Comparison of ENCODE assay signal across 9 cellular contexts in the genomic region with DNA sequence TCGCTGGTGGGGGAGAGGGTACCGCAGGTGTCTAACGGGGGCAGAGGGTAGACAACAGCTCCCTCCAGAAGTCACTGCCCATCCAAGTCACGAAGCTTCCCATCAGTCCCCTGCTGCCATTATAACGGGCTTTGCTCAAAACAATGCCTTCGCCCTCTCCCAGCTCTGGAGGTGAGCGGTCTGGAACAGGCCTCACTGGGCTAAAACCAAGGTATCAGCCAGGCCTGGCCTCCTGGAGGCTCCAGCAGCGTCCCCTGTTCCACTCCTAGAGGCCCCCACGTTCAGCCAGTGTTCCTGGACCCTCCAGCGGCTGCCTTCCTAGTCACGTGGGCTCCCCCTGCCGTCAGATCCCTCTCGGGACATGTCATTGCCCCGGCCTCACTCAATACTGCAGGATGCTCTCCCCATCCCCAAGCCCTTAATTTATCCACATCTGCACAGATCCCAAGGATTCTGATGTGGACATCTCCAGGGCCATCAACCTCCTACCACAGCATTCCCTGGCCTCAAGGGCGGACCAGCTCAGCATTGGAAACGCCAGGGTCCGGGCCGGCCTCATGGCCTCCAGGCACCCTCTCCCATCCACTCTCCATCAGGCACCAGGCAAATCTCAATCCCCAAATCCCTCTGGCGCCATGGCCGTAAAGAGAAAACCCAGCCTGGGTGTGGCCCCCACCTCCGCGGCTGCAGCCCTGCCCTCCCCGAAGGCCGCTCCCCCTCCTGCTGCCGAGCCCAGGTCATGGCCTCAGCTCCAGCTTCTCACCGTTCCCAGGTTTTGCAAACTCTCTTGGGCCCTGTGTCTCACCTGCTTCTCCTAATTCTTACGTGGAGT.
DNase-seq lines count a peak whose midpoint lies in the region; ATAC-seq, FAIRE-seq and TF ChIP-seq lines count a peak whose summit lies in the region.
"Had no signal": no experiment of that assay in that cellular context is flagged by ENCODE, and none has a peak within 500 bp of the region (broad histone marks: within the 10 kb centered on the region; RNA-seq: fewer than 3 reads in every experiment).

No MANE protein-coding gene starts in this region.

- H4K91ac ChIP-seq in mesenchymal stem cell (ENCODE audit: low read length): peak overlapping the region; percentile 89

- no peak overlapping the region for H3K23ac ChIP-seq in mesenchymal stem cell (ENCODE audit: low read length in 2 of 2)

- H3K4me3 ChIP-seq in mammary epithelial cell (replicated peaks in 1 of 3; ENCODE audit: insufficient read depth in 1 of 3, low read depth in 2 of 3, low read length in 3 of 3) (no peak overlapping the region), K562 (no peak overlapping the region), mesenchymal stem cell (ENCODE audit: insufficient read depth in 1 of 2, low read depth in 1 of 2, low read length in 2 of 2) (no peak overlapping the region)

- no peak overlapping the region for H2BK5ac ChIP-seq in mesenchymal stem cell (ENCODE audit: low read depth, low read length, poor library complexity, severe bottlenecking)

- peak overlapping the region; percentile 68 for H3K27ac Mint-ChIP-seq in MCF 10A (ENCODE audit: low read depth, unreplicated experiment)

- H3K9me3 Mint-ChIP-seq in MCF 10A (ENCODE audit: unreplicated experiment): no peaks in the 10 kb centered on the region

- H2BK120ac ChIP-seq in mesenchymal stem cell (ENCODE audit: low read depth, low read length): no peak overlapping the region

- H3K9me3 ChIP-seq in mammary epithelial cell (replicated peaks; ENCODE audit: insufficient read depth, low read length): no peaks in the 10 kb centered on the region
- H3K9me3 ChIP-seq in K562 (replicated peaks; ENCODE audit: control insufficient read depth, insufficient read depth, low read depth, low read length): no peaks in the 10 kb centered on the region; the same call in 1 of the 2 replicates
- no peaks in the 10 kb centered on the region for H3K9me3 ChIP-seq in mesenchymal stem cell (ENCODE audit: control insufficient read depth, low read length)

- H4K20me1 ChIP-seq in mammary epithelial cell (ENCODE audit: insufficient read depth, low read length): no peaks in the 10 kb centered on the region
- peaks cover 14% of the 10 kb centered on the region; the same call in 1 of the 2 replicates for H4K20me1 ChIP-seq in K562 (replicated peaks; ENCODE audit: control insufficient read depth, insufficient read depth, low read length)

- FAIRE-seq in K562 (lab: Jason Lieb, UNC) (no peak), urothelium cell line (lab: Jason Lieb, UNC) (peak; percentile 35)

- H2AFZ ChIP-seq in mammary epithelial cell (ENCODE audit: low read depth, low read length) (no peak overlapping the region), K562 (ENCODE audit: low read depth, low read length) (no peak overlapping the region), mesenchymal stem cell (ENCODE audit: low read depth, low read length) (no peak overlapping the region)

- peak overlapping the region; percentile 51 for H4K8ac ChIP-seq in mesenchymal stem cell (ENCODE audit: low read length)

- peak overlapping the region; percentile 34 for H3K4me3 Mint-ChIP-seq in MCF 10A (ENCODE audit: unreplicated experiment)

- H3K4me1 Mint-ChIP-seq in MCF 10A (ENCODE audit: insufficient read depth, unreplicated experiment): peaks cover 38% of the 10 kb centered on the region

- CTCF ChIA-PET in MCF 10A (lab: Yijun Ruan, JAX) (no interaction called here), mammary epithelial cell (lab: Charles Lee; ENCODE audit: low non-redundant PET) (no interaction called here), K562 (lab: Yijun Ruan, JAX; ENCODE audit: low intra/inter-chr PET ratio) (interaction anchor here (0.6 kb wide), 1 partner anchor 24 kb away, joined by 3 read pairs; no protein-coding TSS in a partner anchor)

- no peak overlapping the region for H3K9ac ChIP-seq in mammary epithelial cell (ENCODE audit: insufficient read depth, low read length)
- no peak overlapping the region for H3K9ac ChIP-seq in K562 (ENCODE audit: insufficient read depth in 1 of 2, low read depth in 2 of 2, low read length in 2 of 2)
- peak overlapping the region; percentile 37 for H3K9ac ChIP-seq in mesenchymal stem cell (ENCODE audit: low read length)

- H3K4me2 ChIP-seq in mammary epithelial cell (ENCODE audit: insufficient read depth, low read depth, low read length) (no peak overlapping the region), K562 (ENCODE audit: insufficient read depth, low read length) (no peak overlapping the region), mesenchymal stem cell (ENCODE audit: low read length, poor library complexity, severe bottlenecking) (no peak overlapping the region)

- 98% methylated on average over 20 of the region's 27 CpGs for WGBS in mammary epithelial cell (ENCODE audit: low coverage, missing lambda C conversion rate)
- WGBS in K562 (ENCODE audit: insufficient coverage, low coverage, missing lambda C conversion rate): 11% methylated on average over 22 of the region's 27 CpGs
- 80% methylated on average over 27 of the region's 27 CpGs for WGBS in mesenchymal stem cell

- H2AK5ac ChIP-seq in mesenchymal stem cell (ENCODE audit: low read length, severe bottlenecking): no peak overlapping the region

- POLR2A ChIA-PET in MCF 10A (lab: Yijun Ruan, JAX) (interaction anchor here (1.2 kb wide), 1 partner anchor 104 kb away, joined by 4 read pairs; a partner anchor contains a TSS), K562 (lab: Yijun Ruan, JAX) (interaction anchor here (1.3 to 2.7 kb wide), 2 partner anchors 8 to 51 kb away, joined by 3 to 11 read pairs; no protein-coding TSS in a partner anchor)

- H3K27me3 Mint-ChIP-seq in MCF 10A (ENCODE audit: insufficient read depth, unreplicated experiment): no peaks in the 10 kb centered on the region

- no peak for TF ChIP-seq EP300 in K562 (IDR thresholded peaks at IDR 0.05; ENCODE audit: low read length)

- H3K27ac ChIP-seq in mammary epithelial cell (ENCODE audit: insufficient read depth, low read depth, low read length) (no peak overlapping the region), K562 (ENCODE audit: extremely low read depth, low read depth, low read length) (no peak overlapping the region), mesenchymal stem cell (ENCODE audit: low read length, poor library complexity, severe bottlenecking) (no peak overlapping the region)

- H2BK15ac ChIP-seq in mesenchymal stem cell (ENCODE audit: low read depth, poor library complexity, severe bottlenecking): no peak overlapping the region

- dilution Hi-C loops in mammary epithelial cell (cut with HindIII; ENCODE audit: low sequenced_read_pairs): no loop called here

- no peaks in the 10 kb centered on the region for H3K79me2 ChIP-seq in mammary epithelial cell (ENCODE audit: insufficient read depth, low read length)
- H3K79me2 ChIP-seq in K562 (ENCODE audit: control insufficient read depth, insufficient read depth, low read length): no peaks in the 10 kb centered on the region

- peak overlapping the region in 1 of 2 experiments; percentile 49 for H3K14ac ChIP-seq in mesenchymal stem cell (ENCODE audit: low read length in 2 of 2)

- H3K4ac ChIP-seq in mesenchymal stem cell (ENCODE audit: low read depth in 1 of 2, low read length in 2 of 2): peak overlapping the region; percentile 47 to 61

- TF ChIP-seq CTCF in MCF 10A (IDR thresholded peaks at IDR 0.05; ENCODE audit: unreplicated experiment) (no peak), mammary epithelial cell (conservative IDR thresholded peaks at IDR 0.05 in 1 of 2, IDR thresholded peaks at IDR 0.05 in 1 of 2; ENCODE audit: extremely low read depth in 1 of 2, insufficient read depth in 1 of 2, low read depth in 1 of 2, low read length in 2 of 2) (peak in 1 of 2 donors; percentile 5), K562 (IDR thresholded peaks at IDR 0.05 in 2 of 3, conservative IDR thresholded peaks at IDR 0.05 in 1 of 3; ENCODE audit: insufficient read depth in 2 of 3, low read depth in 1 of 3, low read length in 3 of 3) (peak; percentile 2 to 28 (median 21); a peak in 4 of 6 replicates)

- intact Hi-C loops in MCF 10A (cut with micrococcal nuclease): no loop called here
- intact Hi-C loops in mammary epithelial cell (cut with micrococcal nuclease): no loop called here
- intact Hi-C loops in K562 (cut with micrococcal nuclease): no loop called here

- peaks cover 56% of the 10 kb centered on the region for H3K4me1 ChIP-seq in mammary epithelial cell (ENCODE audit: insufficient read depth, low read length)
- peaks cover 0 to 20% of the 10 kb centered on the region in 2 experiments; a peak in 1 of 5 replicates for H3K4me1 ChIP-seq in K562 (replicated peaks in 1 of 2; ENCODE audit: control insufficient read depth in 2 of 2, insufficient read depth in 2 of 2, low read length in 2 of 2)
- peaks cover 56% of the 10 kb centered on the region for H3K4me1 ChIP-seq in mesenchymal stem cell (ENCODE audit: control insufficient read depth, insufficient read depth, low read depth, low read length)

- in situ Hi-C loops in mammary epithelial cell (cut with MboI; ENCODE audit: low sequenced_read_pairs in 2 of 2): no loop called here
- in situ Hi-C loops in K562 (cut with MboI): no loop called here

- no peaks in the 10 kb centered on the region for H3K9me1 ChIP-seq in K562 (ENCODE audit: control insufficient read depth, insufficient read depth, low read length)

- no peak for TF ChIP-seq POLR2A in K562 (conservative IDR thresholded peaks at IDR 0.05)

- H3K79me1 ChIP-seq in mesenchymal stem cell (replicated peaks; ENCODE audit: low read length, poor library complexity, severe bottlenecking): no peaks in the 10 kb centered on the region

- peak; percentile 71 for ATAC-seq in K562
- ATAC-seq in GM18909 (IDR thresholded peaks at IDR 0.05; ENCODE audit: poor library complexity, unreplicated experiment): no peak

- H2BK12ac ChIP-seq in mesenchymal stem cell (ENCODE audit: low read length in 2 of 2): peak overlapping the region; percentile 24 to 95

- BruUV-seq in MCF 10A (replicated peaks; lab: Mats Ljungman, UMichigan): no TSS peak
- BruUV-seq in mammary epithelial cell (replicated peaks; lab: Mats Ljungman, UMichigan): no TSS peak
- no TSS peak for BruUV-seq in K562 (replicated peaks; lab: Mats Ljungman, UMichigan)

- DNase-seq in MCF 10A (ENCODE audit: unreplicated experiment) (peak; percentile 50), mammary epithelial cell (no peak), K562 (ENCODE audit: extremely low read depth in 1 of 4, low spot score in 3 of 4) (peak in 2 of 4 experiments; percentile 34 to 38), mesenchymal stem cell (no peak), urothelium cell line (ENCODE audit: low spot score) (no peak), midbrain (lab: John Stamatoyannopoulos, UW) (no peak), cerebellum (ENCODE audit: low spot score) (no peak)
- DNase-seq: NCI-H1436 had no signal

- H3K36me3 ChIP-seq in mammary epithelial cell (ENCODE audit: insufficient read depth, low read length): no peaks in the 10 kb centered on the region
- no peaks in the 10 kb centered on the region for H3K36me3 ChIP-seq in K562 (ENCODE audit: control insufficient read depth, insufficient read depth, low read length)
- no peaks in the 10 kb centered on the region for H3K36me3 ChIP-seq in mesenchymal stem cell (ENCODE audit: control insufficient read depth in 1 of 2, insufficient read depth in 2 of 2, low read depth in 1 of 2, low read length in 2 of 2)

- peak overlapping the region; percentile 68 to 81 for H3K18ac ChIP-seq in mesenchymal stem cell (ENCODE audit: low read depth in 1 of 2, low read length in 2 of 2)

- H3K27me3 ChIP-seq in mammary epithelial cell (ENCODE audit: insufficient read depth, low read length) (no peaks in the 10 kb centered on the region), K562 (ENCODE audit: control insufficient read depth in 2 of 2, insufficient read depth in 2 of 2, low read length in 2 of 2) (peaks cover 49 to 83% of the 10 kb centered on the region in 2 experiments; a peak in 4 of 5 replicates), mesenchymal stem cell (ENCODE audit: control insufficient read depth in 1 of 2, insufficient read depth in 1 of 2, low read length in 2 of 2) (no peaks in the 10 kb centered on the region)

- no peaks in the 10 kb centered on the region for H3K36me3 Mint-ChIP-seq in MCF 10A (ENCODE audit: insufficient read depth, unreplicated experiment)

- no peak for TF ChIP-seq RAD21 in K562 (CRISPR knock-in tag; conservative IDR thresholded peaks at IDR 0.05 in 1 of 2, IDR thresholded peaks at IDR 0.05 in 1 of 2)
